13 cellular contexts compared by ENCODE assay signal in the genomic region with DNA sequence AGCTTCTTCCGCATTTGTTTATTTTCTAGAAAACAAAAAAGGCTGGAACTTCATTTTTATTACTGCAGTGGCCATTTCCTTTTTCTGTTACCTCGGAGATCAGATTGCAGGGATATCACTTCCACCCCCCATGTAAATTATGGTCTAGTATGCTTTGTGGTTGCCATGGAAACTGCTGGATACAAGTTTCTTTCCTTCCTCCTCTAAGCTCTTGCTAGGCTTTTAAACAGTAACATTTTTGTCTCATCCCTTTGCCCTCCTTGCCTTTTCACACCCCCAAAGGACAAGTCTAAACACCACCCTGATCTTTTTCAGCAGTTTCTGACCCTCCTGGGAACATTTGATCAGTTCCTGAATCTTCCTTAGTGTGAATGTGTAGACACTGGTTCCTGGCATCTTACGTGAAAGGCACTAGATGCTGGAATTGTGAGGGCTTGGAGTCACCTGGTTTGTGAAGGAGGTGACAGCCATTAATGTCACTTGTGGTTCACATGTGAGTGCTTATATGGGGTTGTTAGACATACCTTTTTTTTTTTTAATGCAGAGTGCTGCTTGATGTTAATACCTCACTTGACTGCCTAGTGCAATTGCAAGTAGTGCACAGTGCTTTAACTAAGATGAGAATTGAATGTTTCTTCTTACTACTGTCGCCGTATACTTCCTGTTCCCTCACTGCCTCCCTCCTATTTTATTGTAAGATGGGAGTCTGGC.
A peak's percentile ranks its signal among the peaks of the same experiment; 100 is the strongest.
DNase-seq lines count a peak whose midpoint lies in the region; ATAC-seq and TF ChIP-seq lines count a peak whose summit lies in the region.
"Had no signal": no experiment of that assay in that cellular context is flagged by ENCODE, and none has a peak within 500 bp of the region (broad histone marks: within the 10 kb centered on the region; RNA-seq: fewer than 3 reads in every experiment).

No MANE protein-coding gene starts in this region.

- H4K20me1 ChIP-seq in mammary epithelial cell (ENCODE audit: insufficient read depth, low read length), result no peaks in the 10 kb centered on the region

- no peaks in the 10 kb centered on the region for H3K27me3 Mint-ChIP-seq in MCF 10A (ENCODE audit: insufficient read depth, unreplicated experiment)

- H3K9me3 Mint-ChIP-seq in MCF 10A (ENCODE audit: unreplicated experiment), result no peaks in the 10 kb centered on the region

- POLR2A ChIA-PET in MCF 10A (lab: Yijun Ruan, JAX), result no interaction called here

- intact Hi-C loops in mammary epithelial cell (cut with micrococcal nuclease) (no loop called here), MCF 10A (cut with micrococcal nuclease) (no loop called here)

- TF ChIP-seq CTCF in mammary epithelial cell (conservative IDR thresholded peaks at IDR 0.05 in 1 of 2, IDR thresholded peaks at IDR 0.05 in 1 of 2; ENCODE audit: extremely low read depth in 1 of 2, insufficient read depth in 1 of 2, low read depth in 1 of 2, low read length in 2 of 2) (no peak), MCF 10A (IDR thresholded peaks at IDR 0.05; ENCODE audit: unreplicated experiment) (no peak), epithelial cell of esophagus (IDR thresholded peaks at IDR 0.05; ENCODE audit: insufficient read depth, low read depth, low read length, missing control alignments) (no peak)

- no peaks in the 10 kb centered on the region for H3K27me3 ChIP-seq in mammary epithelial cell (ENCODE audit: insufficient read depth, low read length)

- H3K79me2 ChIP-seq in mammary epithelial cell (ENCODE audit: insufficient read depth, low read length), result peaks cover 99% of the 10 kb centered on the region

- H3K4me3 ChIP-seq in mammary epithelial cell (replicated peaks in 1 of 3; ENCODE audit: insufficient read depth in 1 of 3, low read depth in 2 of 3, low read length in 3 of 3) (no peak overlapping the region), epithelial cell of esophagus (ENCODE audit: low read length) (no peak overlapping the region)
- H3K4me3 ChIP-seq: SK-N-MC, smooth muscle cell had no signal

- H3K27ac Mint-ChIP-seq in MCF 10A (ENCODE audit: low read depth, unreplicated experiment), result no peak overlapping the region

- ATAC-seq in GM21367 (IDR thresholded peaks at IDR 0.05; ENCODE audit: unreplicated experiment) (no peak), HG02571 (IDR thresholded peaks at IDR 0.05; ENCODE audit: unreplicated experiment) (no peak)
- ATAC-seq: left colon had no signal

- H3K4me1 Mint-ChIP-seq in MCF 10A (ENCODE audit: insufficient read depth, unreplicated experiment), result peaks cover 44% of the 10 kb centered on the region

- no peak overlapping the region for H2AFZ ChIP-seq in mammary epithelial cell (ENCODE audit: low read depth, low read length)

- peak overlapping the region; percentile 34 for H3K27ac ChIP-seq in mammary epithelial cell (ENCODE audit: insufficient read depth, low read depth, low read length)
- peak overlapping the region; percentile 14 for H3K27ac ChIP-seq in temporal lobe (ENCODE audit: low read depth, low read length)
- H3K27ac ChIP-seq: KMS-11, SK-N-MC had no signal

- H3K4me3 Mint-ChIP-seq in MCF 10A (ENCODE audit: unreplicated experiment), result no peak overlapping the region

- no peaks in the 10 kb centered on the region for H3K36me3 ChIP-seq in mammary epithelial cell (ENCODE audit: insufficient read depth, low read length)

- no peaks in the 10 kb centered on the region for H3K9me3 ChIP-seq in mammary epithelial cell (replicated peaks; ENCODE audit: insufficient read depth, low read length)

- no peak overlapping the region for H3K9ac ChIP-seq in mammary epithelial cell (ENCODE audit: insufficient read depth, low read length)
- H3K9ac ChIP-seq: KMS-11 had no signal

- in situ Hi-C loops in mammary epithelial cell (cut with MboI; ENCODE audit: low sequenced_read_pairs in 2 of 2), result loop anchor here in 1 of 2 donors (25.0 kb wide), 1 partner anchor 165 kb away; no protein-coding TSS in a partner anchor

- dilution Hi-C loops in mammary epithelial cell (cut with HindIII; ENCODE audit: low sequenced_read_pairs), result no loop called here

- peak; percentile 46 for DNase-seq in mammary epithelial cell
- no peak for DNase-seq in MCF 10A (ENCODE audit: unreplicated experiment)
- DNase-seq in NCI-H748 (lab: John Stamatoyannopoulos, UW; ENCODE audit: unreplicated experiment), result peak; percentile 51
- DNase-seq in epithelial cell of esophagus (ENCODE audit: low read depth), result peak; percentile 19
- DNase-seq in NCI-H146 treated with DMSO at 0.1 percent for 48 hours (lab: John Stamatoyannopoulos, UW; ENCODE audit: unreplicated experiment), result no peak
- DNase-seq: activated T-cell treated with anti-CD3 and anti-CD28 coated beads, Interleukin-2, amount 50 U/mL, for 48 hours; left colon had no signal

- BruUV-seq in mammary epithelial cell (replicated peaks; lab: Mats Ljungman, UMichigan), result no TSS peak
- no TSS peak for BruUV-seq in MCF 10A (replicated peaks; lab: Mats Ljungman, UMichigan)

- H3K36me3 Mint-ChIP-seq in MCF 10A (ENCODE audit: insufficient read depth, unreplicated experiment), result no peaks in the 10 kb centered on the region

- CTCF ChIA-PET in mammary epithelial cell (lab: Charles Lee; ENCODE audit: low non-redundant PET), result no interaction called here
- CTCF ChIA-PET in MCF 10A (lab: Yijun Ruan, JAX), result no interaction called here

- peaks cover 31% of the 10 kb centered on the region for H3K4me1 ChIP-seq in mammary epithelial cell (ENCODE audit: insufficient read depth, low read length)

- peak overlapping the region; percentile 56 for H3K4me2 ChIP-seq in mammary epithelial cell (ENCODE audit: insufficient read depth, low read depth, low read length)
- H3K4me2 ChIP-seq: KMS-11, smooth muscle cell had no signal

- 53% methylated on average over 5 of the region's 5 CpGs for WGBS in mammary epithelial cell (ENCODE audit: low coverage, missing lambda C conversion rate)

Comparison
In these comparisons a context has a peak if more than half of its experiments do, and no peak if none do; other contexts are left out.
1. DNase-seq: peak in mammary epithelial cell (single experiment), NCI-H748 (single experiment) and epithelial cell of esophagus (single experiment); none in MCF 10A (single experiment) and NCI-H146 treated with DMSO at 0.1 percent for 48 hours (single experiment).